ENCODE assay signal across 18 cellular contexts in the genomic region with DNA sequence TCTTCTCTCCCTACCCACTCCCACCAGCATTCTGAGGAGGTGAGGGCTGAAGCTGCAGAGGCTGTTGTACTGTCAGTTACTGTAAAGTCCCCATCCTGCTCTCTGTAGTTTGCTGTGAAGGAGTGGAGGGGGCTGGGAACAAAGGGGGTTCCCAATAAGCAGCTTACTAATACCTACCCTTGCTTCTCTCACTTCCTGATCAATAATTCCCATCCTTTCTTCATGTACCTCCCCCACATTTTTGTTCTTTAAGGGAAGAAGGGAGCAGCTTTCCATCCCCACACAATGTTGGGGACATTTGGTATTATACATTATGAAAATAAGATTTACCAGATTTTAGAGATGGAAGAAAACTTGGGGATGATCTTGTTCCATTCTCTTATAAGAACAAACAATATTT.
"Had no signal": no experiment of that assay in that cellular context is flagged by ENCODE, and none has a peak within 500 bp of the region (broad histone marks: within the 10 kb centered on the region; RNA-seq: fewer than 3 reads in every experiment).

No MANE protein-coding gene starts in this region.

- H3K27ac ChIP-seq: heart left ventricle, right atrium auricular region, skin epidermis, thoracic aorta, transverse colon had no signal

- H3K4me3 ChIP-seq: heart left ventricle, right atrium auricular region, sigmoid colon, skin epidermis, thoracic aorta, transverse colon had no signal

- H3K36me3 ChIP-seq: right atrium auricular region, thoracic aorta, transverse colon had no signal

- ATAC-seq: esophagus mucosa; heart left ventricle; naive thymus-derived CD4-positive, alpha-beta T cell; stimulated activated naive CD8-positive, alpha-beta T cell treated with anti-CD3 and anti-CD28 coated beads, Interleukin-15, Interleukin-2, amounts not matched to agents 100 U/mL and 50 U/mL, for 24 hours had no signal

- H3K27me3 Mint-ChIP-seq: naive thymus-derived CD4-positive, alpha-beta T cell had no signal

- H3K27ac Mint-ChIP-seq: nephron progenitor cell had no signal

- DNase-seq: cortex of kidney; effector memory CD4-positive, alpha-beta T cell; heart left ventricle; hippocampal formation; mammary epithelial cell; naive thymus-derived CD4-positive, alpha-beta T cell; nephron progenitor cell; sigmoid colon; stimulated activated CD4-positive, alpha-beta T cell treated with anti-CD3 and anti-CD28 coated beads, Interleukin-2, amount 100 ng/mL, for 24 hours; stimulated activated naive CD8-positive, alpha-beta T cell treated with anti-CD3 and anti-CD28 coated beads, Interleukin-15, Interleukin-2, amounts not matched to agents 100 U/mL and 50 U/mL, for 24 hours; substantia nigra; transverse colon had no signal

- H3K4me3 Mint-ChIP-seq: nephron progenitor cell had no signal

- FAIRE-seq: endometrium, frontal cortex had no signal

- H3K27me3 ChIP-seq: heart left ventricle, right atrium auricular region, sigmoid colon, transverse colon had no signal

- H3K9me3 ChIP-seq: heart left ventricle, right atrium auricular region, sigmoid colon, thoracic aorta, transverse colon had no signal
